Comparison of ENCODE assay signal across 21 cellular contexts in genomic region chr21:14945176-14945575, GRCh38.
"Had no signal": no experiment of that assay in that cellular context is flagged by ENCODE, and none has a peak within 500 bp of the region (broad histone marks: within the 10 kb centered on the region; RNA-seq: fewer than 3 reads in every experiment).

No MANE protein-coding gene starts in this region.

- H3K4me1 ChIP-seq: Peyer's patch had no signal

- H3K9me3 ChIP-seq: Peyer's patch had no signal

- ATAC-seq: SK-N-SH treated with all-trans-retinoic acid at 6 μM for 48 hours had no signal

- H3K4me3 ChIP-seq: PC-9, Peyer's patch, SJCRH30 had no signal

- H3K4me2 ChIP-seq: KMS-11, PC-9 had no signal

- H3K27ac ChIP-seq: KMS-11, PC-9, Peyer's patch, SJCRH30 had no signal

- DNase-seq: IMR-90, Kasumi-1, MM.1S, NCI-H1092 treated with DMSO at 0.1 percent for 48 hours, NCI-H1436, NCI-H187, NCI-H2029, NCI-H2171 treated with DMSO at 0.1 percent for 48 hours, NCI-H345, NCI-H446 treated with DMSO at 0.1 percent for 48 hours, NCI-H510A treated with DMSO at 0.1 percent for 48 hours, NCI-H526, NCI-H774, PC-9, Peyer's patch, RPMI8226, SHP77, SJCRH30, T-helper 1 cell had no signal

- H2AFZ ChIP-seq: PC-9 had no signal

- H3K36me3 ChIP-seq: Peyer's patch, SJCRH30 had no signal
